25 cellular contexts compared by ENCODE assay signal in genomic region chr5:58143757-58144156, GRCh38.
"Had no signal": no experiment of that assay in that cellular context is flagged by ENCODE, and none has a peak within 500 bp of the region (broad histone marks: within the 10 kb centered on the region; RNA-seq: fewer than 3 reads in every experiment).

No MANE protein-coding gene starts in this region.

- DNase-seq: hippocampal formation; left colon; left lung; lower lobe of right lung; mammary epithelial cell; mesenchymal stem cell; naive thymus-derived CD8-positive, alpha-beta T cell; ovary; stimulated activated CD4-positive, alpha-beta T cell treated with anti-CD3 and anti-CD28 coated beads, Interleukin-12 subunit alpha, Interleukin-12 subunit beta, amount 100 ng/mL, for 4 hours; stimulated activated CD4-positive, alpha-beta T cell treated with anti-CD3 and anti-CD28 coated beads, Interleukin-15, amount 100 ng/mL, for 24 hours; stimulated activated CD4-positive, alpha-beta T cell treated with anti-CD3 and anti-CD28 coated beads, Interleukin-2, amount 100 ng/mL, for 24 hours; stimulated activated CD4-positive, alpha-beta T cell treated with anti-CD3 and anti-CD28 coated beads, Interleukin-4, amount 100 ng/mL, for 1 hour; stimulated activated naive B cell treated with anti-CD40 and anti-IgM and Interleukin-4, amounts not matched to agents 10 μg/mL and 1 μg/mL and 100 μg/mL, for 72 hours; stimulated activated naive CD8-positive, alpha-beta T cell treated with anti-CD3 and anti-CD28 coated beads, Interleukin-15, Interleukin-2, amounts not matched to agents 100 U/mL and 50 U/mL, for 24 hours; tibial artery; trophoblast cell; upper lobe of right lung had no signal

- H3K4me1 ChIP-seq: left lung, lower lobe of right lung, right atrium auricular region, suprapubic skin, tibial artery, upper lobe of right lung had no signal

- H3K27ac ChIP-seq: left lung, lower lobe of right lung, ovary, right atrium auricular region, skin epidermis, suprapubic skin, thoracic aorta, tibial artery, upper lobe of right lung had no signal

- H3K36me3 ChIP-seq: left lung, lower lobe of right lung, ovary, right atrium auricular region, suprapubic skin, thoracic aorta, tibial artery, upper lobe of right lung had no signal

- H3K9me3 Mint-ChIP-seq: naive thymus-derived CD8-positive, alpha-beta T cell; nephron; stimulated activated naive B cell treated with anti-CD40 and anti-IgM and Interleukin-4, amounts not matched to agents 10 μg/mL and 1 μg/mL and 100 μg/mL, for 72 hours had no signal

- H3K9me3 ChIP-seq: left lung, lower lobe of right lung, ovary, right atrium auricular region, suprapubic skin, thoracic aorta, tibial artery, upper lobe of right lung had no signal

- FAIRE-seq: urothelium cell line had no signal

- H3K4me3 Mint-ChIP-seq: naive thymus-derived CD8-positive, alpha-beta T cell; nephron; stimulated activated naive B cell treated with anti-CD40 and anti-IgM and Interleukin-4, amounts not matched to agents 10 μg/mL and 1 μg/mL and 100 μg/mL, for 72 hours had no signal

- H3K27ac Mint-ChIP-seq: naive thymus-derived CD8-positive, alpha-beta T cell; nephron; progenitor cell of endocrine pancreas; stimulated activated naive B cell treated with anti-CD40 and anti-IgM and Interleukin-4, amounts not matched to agents 10 μg/mL and 1 μg/mL and 100 μg/mL, for 72 hours had no signal

- H3K27me3 ChIP-seq: left lung, ovary, right atrium auricular region, suprapubic skin, tibial artery, upper lobe of right lung had no signal

- H3K4me3 ChIP-seq: left lung, lower lobe of right lung, ovary, right atrium auricular region, skin epidermis, suprapubic skin, thoracic aorta, tibial artery, upper lobe of right lung had no signal

- ATAC-seq: left colon; left lung; lower lobe of right lung; naive thymus-derived CD8-positive, alpha-beta T cell; sciatic nerve; stimulated activated naive B cell treated with anti-CD40 and anti-IgM and Interleukin-4, amounts not matched to agents 10 μg/mL and 1 μg/mL and 100 μg/mL, for 72 hours; stimulated activated naive CD8-positive, alpha-beta T cell treated with anti-CD3 and anti-CD28 coated beads, Interleukin-15, Interleukin-2, amounts not matched to agents 100 U/mL and 50 U/mL, for 24 hours; upper lobe of right lung had no signal

- H3K36me3 Mint-ChIP-seq: naive thymus-derived CD8-positive, alpha-beta T cell; stimulated activated naive B cell treated with anti-CD40 and anti-IgM and Interleukin-4, amounts not matched to agents 10 μg/mL and 1 μg/mL and 100 μg/mL, for 72 hours had no signal

- H3K27me3 Mint-ChIP-seq: progenitor cell of endocrine pancreas; stimulated activated naive B cell treated with anti-CD40 and anti-IgM and Interleukin-4, amounts not matched to agents 10 μg/mL and 1 μg/mL and 100 μg/mL, for 72 hours had no signal

- H3K4me1 Mint-ChIP-seq: naive thymus-derived CD8-positive, alpha-beta T cell; stimulated activated naive B cell treated with anti-CD40 and anti-IgM and Interleukin-4, amounts not matched to agents 10 μg/mL and 1 μg/mL and 100 μg/mL, for 72 hours had no signal
